In genomic region chr2:239240480-239240881, GRCh38 we compare ENCODE assay signal across 12 cellular contexts.
A peak's percentile ranks its signal among the peaks of the same experiment; 100 is the strongest.
DNase-seq lines count a peak whose midpoint lies in the region; FAIRE-seq and TF ChIP-seq lines count a peak whose summit lies in the region.
"Had no signal": no experiment of that assay in that cellular context is flagged by ENCODE, and none has a peak within 500 bp of the region (broad histone marks: within the 10 kb centered on the region; RNA-seq: fewer than 3 reads in every experiment).

No MANE protein-coding gene starts in this region.

- H3K4me3 ChIP-seq in testis: no peak overlapping the region
- H3K4me3 ChIP-seq in small intestine (ENCODE audit: low read depth in 1 of 2, low read length in 2 of 2): no peak overlapping the region
- H3K4me3 ChIP-seq: A549 had no signal

- H3K9me3 ChIP-seq in testis (no peaks in the 10 kb centered on the region), small intestine (ENCODE audit: control insufficient read depth, low read depth) (no peaks in the 10 kb centered on the region)
- H3K9me3 ChIP-seq: A549 had no signal

- peak overlapping the region; percentile 69 for H3K27ac Mint-ChIP-seq in dendritic cell treated with granulocyte-macrophage colony-stimulating factor and Interleukin-4, amounts not matched to agents 40 ng/mL and 50 ng/mL, for 4 days
- no peak overlapping the region for H3K27ac Mint-ChIP-seq in activated T-helper 1 cell treated with anti-CD3 and anti-CD28 coated beads, Interleukin-12 subunit alpha, Interleukin-12 subunit beta, Interleukin-2, Interleukin-4 antibody, amounts not matched to agents 30 ng/mL and 10 ng/mL and 1 ng/mL, durations not matched to agents 14 hours and 24 hours and 36 hours
- H3K27ac Mint-ChIP-seq: activated CD8-positive, alpha-beta T cell treated with anti-CD3 and anti-CD28 coated beads for 36 hours had no signal

- peaks cover 4% of the 10 kb centered on the region for H3K36me3 Mint-ChIP-seq in dendritic cell treated with granulocyte-macrophage colony-stimulating factor and Interleukin-4, amounts not matched to agents 40 ng/mL and 50 ng/mL, for 4 days (ENCODE audit: low read depth)
- peaks cover 13% of the 10 kb centered on the region for H3K36me3 Mint-ChIP-seq in activated T-helper 1 cell treated with anti-CD3 and anti-CD28 coated beads, Interleukin-12 subunit alpha, Interleukin-12 subunit beta, Interleukin-2, Interleukin-4 antibody, amounts not matched to agents 30 ng/mL and 10 ng/mL and 1 ng/mL, durations not matched to agents 14 hours and 24 hours and 36 hours (ENCODE audit: low read depth)

- no peaks in the 10 kb centered on the region for H3K36me3 ChIP-seq in testis (ENCODE audit: low read depth, missing control alignments)
- no peaks in the 10 kb centered on the region for H3K36me3 ChIP-seq in small intestine (ENCODE audit: control insufficient read depth in 2 of 2, insufficient read depth in 2 of 2, low read length in 2 of 2)
- H3K36me3 ChIP-seq: brain microvascular endothelial cell had no signal

- no peaks in the 10 kb centered on the region for H3K9me3 Mint-ChIP-seq in dendritic cell treated with granulocyte-macrophage colony-stimulating factor and Interleukin-4, amounts not matched to agents 40 ng/mL and 50 ng/mL, for 4 days
- no peaks in the 10 kb centered on the region for H3K9me3 Mint-ChIP-seq in activated T-helper 1 cell treated with anti-CD3 and anti-CD28 coated beads, Interleukin-12 subunit alpha, Interleukin-12 subunit beta, Interleukin-2, Interleukin-4 antibody, amounts not matched to agents 30 ng/mL and 10 ng/mL and 1 ng/mL, durations not matched to agents 14 hours and 24 hours and 36 hours

- no peak for TF ChIP-seq POLR2A in testis (IDR thresholded peaks at IDR 0.05)

- TF ChIP-seq CTCF in testis (IDR thresholded peaks at IDR 0.05): peak in 1 of 3 experiments; percentile 4

- intact Hi-C loops in dendritic cell treated with granulocyte-macrophage colony-stimulating factor and Interleukin-4, amounts not matched to agents 40 ng/mL and 50 ng/mL, for 4 days (cut with micrococcal nuclease): no loop called here
- intact Hi-C loops in testis (cut with DNase I; ENCODE audit: low total_unique reads): no loop called here
- intact Hi-C loops in activated T-helper 1 cell treated with anti-CD3 and anti-CD28 coated beads, Interleukin-12 subunit alpha, Interleukin-12 subunit beta, Interleukin-2, Interleukin-4 antibody, amounts not matched to agents 30 ng/mL and 10 ng/mL and 1 ng/mL, durations not matched to agents 14 hours and 24 hours and 36 hours (cut with micrococcal nuclease): no loop called here

- DNase-seq in SIG-M5 treated with dmso at 0.1 percent for 504 hours (lab: John Stamatoyannopoulos, UW; ENCODE audit: unreplicated experiment) (peak; percentile 70), SIG-M5 (lab: John Stamatoyannopoulos, UW) (no peak), midbrain (lab: John Stamatoyannopoulos, UW) (peak; percentile 83), testis (peak; percentile 92), foreskin melanocyte (no peak), small intestine (no peak)
- DNase-seq in activated T-helper 1 cell treated with anti-CD3 and anti-CD28 coated beads, Interleukin-12 subunit alpha, Interleukin-12 subunit beta, Interleukin-2, Interleukin-4 antibody, amounts not matched to agents 30 ng/mL and 10 ng/mL and 1 ng/mL, durations not matched to agents 14 hours and 24 hours and 36 hours (ENCODE audit: low spot score): no peak
- DNase-seq: activated CD8-positive, alpha-beta T cell treated with anti-CD3 and anti-CD28 coated beads for 36 hours; brain microvascular endothelial cell; foreskin keratinocyte had no signal

- no peak for FAIRE-seq in small intestine (lab: Jason Lieb, UNC)
- FAIRE-seq: A549 had no signal

- H3K27ac ChIP-seq in testis (peak overlapping the region; percentile 83 to 93), small intestine (ENCODE audit: low read depth in 1 of 2, low read length in 1 of 2) (peak overlapping the region in 1 of 2 donors; percentile 18)
- H3K27ac ChIP-seq: A549, brain microvascular endothelial cell, foreskin keratinocyte had no signal

- no peaks in the 10 kb centered on the region for H3K27me3 Mint-ChIP-seq in dendritic cell treated with granulocyte-macrophage colony-stimulating factor and Interleukin-4, amounts not matched to agents 40 ng/mL and 50 ng/mL, for 4 days
- H3K27me3 Mint-ChIP-seq in activated T-helper 1 cell treated with anti-CD3 and anti-CD28 coated beads, Interleukin-12 subunit alpha, Interleukin-12 subunit beta, Interleukin-2, Interleukin-4 antibody, amounts not matched to agents 30 ng/mL and 10 ng/mL and 1 ng/mL, durations not matched to agents 14 hours and 24 hours and 36 hours (ENCODE audit: insufficient read depth): peaks cover 3% of the 10 kb centered on the region
- H3K27me3 Mint-ChIP-seq: activated CD8-positive, alpha-beta T cell treated with anti-CD3 and anti-CD28 coated beads for 36 hours had no signal

- H3K4me3 Mint-ChIP-seq in dendritic cell treated with granulocyte-macrophage colony-stimulating factor and Interleukin-4, amounts not matched to agents 40 ng/mL and 50 ng/mL, for 4 days: peak overlapping the region; percentile 61
- no peak overlapping the region for H3K4me3 Mint-ChIP-seq in activated T-helper 1 cell treated with anti-CD3 and anti-CD28 coated beads, Interleukin-12 subunit alpha, Interleukin-12 subunit beta, Interleukin-2, Interleukin-4 antibody, amounts not matched to agents 30 ng/mL and 10 ng/mL and 1 ng/mL, durations not matched to agents 14 hours and 24 hours and 36 hours
- H3K4me3 Mint-ChIP-seq: activated CD8-positive, alpha-beta T cell treated with anti-CD3 and anti-CD28 coated beads for 36 hours had no signal

- peaks cover 94% of the 10 kb centered on the region for H3K4me1 Mint-ChIP-seq in dendritic cell treated with granulocyte-macrophage colony-stimulating factor and Interleukin-4, amounts not matched to agents 40 ng/mL and 50 ng/mL, for 4 days (ENCODE audit: low read depth)
- peaks cover 18% of the 10 kb centered on the region for H3K4me1 Mint-ChIP-seq in activated T-helper 1 cell treated with anti-CD3 and anti-CD28 coated beads, Interleukin-12 subunit alpha, Interleukin-12 subunit beta, Interleukin-2, Interleukin-4 antibody, amounts not matched to agents 30 ng/mL and 10 ng/mL and 1 ng/mL, durations not matched to agents 14 hours and 24 hours and 36 hours (ENCODE audit: low read depth)

- 34 to 36% methylated on average over 11 to 14 of the region's 14 CpGs for WGBS in testis, 2 donors
- WGBS in small intestine, 3 donors: 67 to 79% (median 75%) methylated on average over 14 of the region's 14 CpGs

- H3K4me1 ChIP-seq in testis: peaks cover 30% of the 10 kb centered on the region
- H3K4me1 ChIP-seq in small intestine (ENCODE audit: control insufficient read depth in 2 of 2, insufficient read depth in 1 of 2, low read depth in 1 of 2, low read length in 1 of 2): no peaks in the 10 kb centered on the region
- H3K4me1 ChIP-seq: A549, foreskin keratinocyte had no signal

- no peaks in the 10 kb centered on the region for H3K27me3 ChIP-seq in testis
- H3K27me3 ChIP-seq in small intestine (ENCODE audit: control insufficient read depth in 2 of 2, insufficient read depth in 2 of 2, low read length in 2 of 2): no peaks in the 10 kb centered on the region
- H3K27me3 ChIP-seq: brain microvascular endothelial cell, foreskin keratinocyte had no signal

Comparison
In these comparisons a context has a peak if more than half of its experiments do, and no peak if none do; other contexts are left out.
1. DNase-seq: peak in SIG-M5 treated with dmso at 0.1 percent for 504 hours (single experiment), midbrain (single experiment) and testis (single experiment); none in SIG-M5 (single experiment), foreskin melanocyte (single experiment), activated T-helper 1 cell treated with anti-CD3 and anti-CD28 coated beads, Interleukin-12 subunit alpha, Interleukin-12 subunit beta, Interleukin-2, Interleukin-4 antibody, amounts not matched to agents 30 ng/mL and 10 ng/mL and 1 ng/mL, durations not matched to agents 14 hours and 24 hours and 36 hours (single experiment) and small intestine (single experiment).